Comparison of ENCODE assay signal across 22 cellular contexts in the genomic region with DNA sequence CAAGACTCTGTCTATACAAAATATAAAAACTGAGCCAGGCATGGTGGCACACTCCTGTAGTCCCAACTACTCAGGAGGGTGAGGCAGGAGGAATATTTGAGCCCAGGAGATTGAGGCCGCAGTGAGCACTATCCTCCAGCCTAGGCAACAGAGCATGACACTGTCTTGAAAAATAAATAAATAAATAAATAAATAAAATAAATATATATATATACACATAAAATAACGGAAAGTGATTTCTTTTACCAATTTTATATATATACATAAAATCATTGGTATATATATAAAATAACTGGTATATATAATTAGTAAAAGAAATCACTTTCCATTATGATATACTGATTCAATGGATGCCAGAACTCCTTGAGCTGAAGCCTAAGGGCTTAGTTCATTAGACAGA.
"Had no signal": no experiment of that assay in that cellular context is flagged by ENCODE, and none has a peak within 500 bp of the region (broad histone marks: within the 10 kb centered on the region; RNA-seq: fewer than 3 reads in every experiment).

No MANE protein-coding gene starts in this region.

- H3K27me3 ChIP-seq: SJSA1 had no signal

- H3K4me3 ChIP-seq: SJSA1, SK-N-MC had no signal

- DNase-seq: KBM-7, MV-4-11, NCI-H1048, NCI-H1105, NCI-H1417, NCI-H1436 treated with DMSO at 0.1 percent for 48 hours, NCI-H1694, NCI-H187 treated with DMSO at 0.1 percent for 48 hours, NCI-H2029 treated with DMSO at 0.1 percent for 48 hours, NCI-H2171 treated with DMSO at 0.1 percent for 48 hours, NCI-H345, NCI-H446 treated with DMSO at 0.1 percent for 48 hours, NCI-H510A treated with DMSO at 0.1 percent for 48 hours, NCI-H526, Right ventricle myocardium superior, RPMI8226, SIG-M5 had no signal

- H3K9me3 ChIP-seq: SJSA1 had no signal

- H3K27ac ChIP-seq: HL-60, SJSA1, SK-N-MC had no signal

- FAIRE-seq: HTR-8/SVneo, RCC 7860 had no signal
